Comparison of ENCODE assay signal across 16 cellular contexts in the genomic region with DNA sequence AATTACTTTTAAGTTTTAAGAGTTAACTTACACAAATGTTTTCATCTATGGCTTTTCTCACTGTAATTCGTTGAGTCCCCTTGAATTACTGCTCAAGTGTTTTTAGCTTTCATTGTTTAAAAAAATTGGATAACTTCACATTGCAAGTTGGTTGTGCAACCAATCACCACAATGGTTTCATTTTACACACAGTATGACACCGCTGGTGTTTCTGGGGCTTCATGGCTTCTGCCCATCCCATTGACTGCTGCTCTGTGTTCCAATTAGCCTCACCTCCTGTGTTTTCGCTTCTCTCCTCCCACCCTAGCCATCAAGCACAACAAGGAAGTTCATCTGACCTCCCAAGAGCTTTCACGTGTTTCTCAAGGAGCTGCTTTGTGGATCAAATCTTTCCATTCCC.
DNase-seq lines count a peak whose midpoint lies in the region; FAIRE-seq and TF ChIP-seq lines count a peak whose summit lies in the region.
"Had no signal": no experiment of that assay in that cellular context is flagged by ENCODE, and none has a peak within 500 bp of the region (broad histone marks: within the 10 kb centered on the region; RNA-seq: fewer than 3 reads in every experiment).

No MANE protein-coding gene starts in this region.

- no peak overlapping the region for H3K4me3 ChIP-seq in CD8-positive, alpha-beta memory T cell (ENCODE audit: low read length)
- H3K4me3 ChIP-seq in SK-N-SH (ENCODE audit: low read depth in 2 of 2, low read length in 1 of 2) (peak overlapping the region; percentile 28 to 36; a peak in 2 of 4 replicates), keratinocyte (ENCODE audit: control insufficient read depth in 2 of 3, extremely low read depth in 1 of 3, insufficient read depth in 2 of 3, low read depth in 1 of 3, low read length in 3 of 3) (no peak overlapping the region), adrenal gland (no peak overlapping the region)

- H3K79me2 ChIP-seq in SK-N-SH (ENCODE audit: insufficient read depth) = no peaks in the 10 kb centered on the region
- no peaks in the 10 kb centered on the region for H3K79me2 ChIP-seq in keratinocyte (ENCODE audit: control insufficient read depth, insufficient read depth, low read length)

- H3K36me3 Mint-ChIP-seq in CD8-positive, alpha-beta memory T cell = no peaks in the 10 kb centered on the region

- POLR2A ChIA-PET in CD8-positive, alpha-beta memory T cell (lab: Charles Lee) = no interaction called here
- POLR2A ChIA-PET in SK-N-SH (lab: Yijun Ruan, JAX) = no interaction called here

- CTCF ChIA-PET in CD8-positive, alpha-beta memory T cell (lab: Charles Lee) = no interaction called here
- CTCF ChIA-PET in SK-N-SH (lab: Yijun Ruan, JAX) = no interaction called here

- no peak overlapping the region for H3K27ac ChIP-seq in CD8-positive, alpha-beta memory T cell (ENCODE audit: low read depth, low read length)
- H3K27ac ChIP-seq in SK-N-SH (ENCODE audit: low read depth in 2 of 2, low read length in 1 of 2) = no peak overlapping the region
- H3K27ac ChIP-seq in keratinocyte (ENCODE audit: control insufficient read depth, insufficient read depth, low read length) = no peak overlapping the region
- no peak overlapping the region for H3K27ac ChIP-seq in adrenal gland
- H3K27ac ChIP-seq: C4-2B, epithelial cell of prostate had no signal

- no peak for TF ChIP-seq POLR2A in adrenal gland (IDR thresholded peaks at IDR 0.05)

- no peak for FAIRE-seq in HTR-8/SVneo (lab: Jason Lieb, UNC)
- no peak for FAIRE-seq in keratinocyte (lab: Jason Lieb, UNC)

- H3K4me1 Mint-ChIP-seq in CD8-positive, alpha-beta memory T cell = peaks cover 4 to 5% (median 5%) of the 10 kb centered on the region in 3 donors

- H3K9me3 Mint-ChIP-seq in CD8-positive, alpha-beta memory T cell = no peaks in the 10 kb centered on the region

- no peaks in the 10 kb centered on the region for H3K9me1 ChIP-seq in keratinocyte (ENCODE audit: control insufficient read depth, extremely low read depth, insufficient read depth, low read length)

- H3K9me2 ChIP-seq in SK-N-SH = no peaks in the 10 kb centered on the region

- no peaks in the 10 kb centered on the region for H3K27me3 Mint-ChIP-seq in CD8-positive, alpha-beta memory T cell
- H3K27me3 Mint-ChIP-seq: progenitor cell of endocrine pancreas had no signal

- no peak for TF ChIP-seq EP300 in SK-N-SH (IDR thresholded peaks at IDR 0.05; ENCODE audit: borderline replicate concordance in 1 of 2, low read depth in 1 of 2, low read length in 1 of 2)

- DNase-seq in CD8-positive, alpha-beta memory T cell = no peak
- DNase-seq in HTR-8/SVneo (ENCODE audit: insufficient read length, low spot score) = peak; percentile 28
- DNase-seq in SK-N-SH = no peak
- no peak for DNase-seq in keratinocyte (ENCODE audit: low read depth, low spot score)
- DNase-seq in SIG-M5 treated with dmso at 0.1 percent for 504 hours (lab: John Stamatoyannopoulos, UW; ENCODE audit: unreplicated experiment) = no peak
- no peak for DNase-seq in adrenal gland
- DNase-seq in Ammon's horn (ENCODE audit: low spot score) = no peak
- no peak for DNase-seq in activated CD4-positive, alpha-beta T cell treated with anti-CD3 and anti-CD28 coated beads for 48 hours
- DNase-seq: activated effector memory CD4-positive, alpha-beta T cell treated with anti-CD3 and anti-CD28 coated beads, Interleukin-2, amount 50 U/mL, for 16 hours; central memory CD4-positive, alpha-beta T cell; NCI-H1436; stimulated activated CD4-positive, alpha-beta T cell treated with anti-CD3 and anti-CD28 coated beads, Interleukin-4, amount 100 ng/mL, for 1 hour; stimulated activated naive CD4-positive, alpha-beta T cell treated with Interleukin-2 at 50 U/mL for 16 hours had no signal

- no peaks in the 10 kb centered on the region for H3F3A ChIP-seq in SK-N-SH (replicated peaks; ENCODE audit: insufficient read depth)

- H3K4me1 ChIP-seq in CD8-positive, alpha-beta memory T cell (ENCODE audit: insufficient read depth, low read length) = no peaks in the 10 kb centered on the region
- H3K4me1 ChIP-seq in SK-N-SH (ENCODE audit: control insufficient read depth in 1 of 2, insufficient read depth in 2 of 2, low read depth in 1 of 2, low read length in 1 of 2) = no peaks in the 10 kb centered on the region
- H3K4me1 ChIP-seq in keratinocyte (ENCODE audit: control insufficient read depth, extremely low read depth, insufficient read depth, low read length) = no peaks in the 10 kb centered on the region
- no peaks in the 10 kb centered on the region for H3K4me1 ChIP-seq in adrenal gland (replicated peaks in 1 of 2)

- peak overlapping the region in 5 of 7 donors; percentile 1 to 33 (median 21) for H3K4me3 Mint-ChIP-seq in CD8-positive, alpha-beta memory T cell

- H3K9me3 ChIP-seq in CD8-positive, alpha-beta memory T cell (ENCODE audit: low read length) = no peaks in the 10 kb centered on the region
- H3K9me3 ChIP-seq in SK-N-SH (no peaks in the 10 kb centered on the region), keratinocyte (ENCODE audit: control insufficient read depth, low read depth, low read length) (no peaks in the 10 kb centered on the region), adrenal gland (replicated peaks in 1 of 3) (no peaks in the 10 kb centered on the region)

- H3K9ac ChIP-seq in SK-N-SH = no peak overlapping the region
- no peak overlapping the region for H3K9ac ChIP-seq in keratinocyte (ENCODE audit: control insufficient read depth, extremely low read depth, insufficient read depth, low read length)

- intact Hi-C loops in adrenal gland (cut with DNase I) = no loop called here

- 2% methylated on average over 4 of the region's 4 CpGs for WGBS in SK-N-SH (ENCODE audit: low lambda C conversion rate)
- WGBS in adrenal gland, 4 donors = 61 to 74% (median 66%) methylated on average over 4 of the region's 4 CpGs

- H3K27ac Mint-ChIP-seq in CD8-positive, alpha-beta memory T cell = peak overlapping the region in 1 of 8 donors; percentile 87
- H3K27ac Mint-ChIP-seq: progenitor cell of endocrine pancreas had no signal

- H2AFZ ChIP-seq in SK-N-SH (ENCODE audit: low read depth) = peak overlapping the region; percentile 38
- H2AFZ ChIP-seq in keratinocyte (ENCODE audit: control insufficient read depth, low read length) = peak overlapping the region; percentile 68

- no peak for TF ChIP-seq CTCF in SK-N-SH (IDR thresholded peaks at IDR 0.05)
- no peak for TF ChIP-seq CTCF in keratinocyte (optimal IDR thresholded peaks at IDR 0.05 in 1 of 3, IDR thresholded peaks at IDR 0.05 in 1 of 3, conservative IDR thresholded peaks at IDR 0.05 in 1 of 3; ENCODE audit: extremely low read depth in 1 of 3, insufficient read depth in 2 of 3, low read length in 3 of 3)
- TF ChIP-seq CTCF in adrenal gland (IDR thresholded peaks at IDR 0.05) = no peak

- dilution Hi-C loops in keratinocyte (cut with MboI; ENCODE audit: extremely low pct_ligation_motif_present, low sequenced_read_pairs) = no loop called here

- peak overlapping the region; percentile 63; the same call in 1 of the 2 replicates for H3K4me2 ChIP-seq in SK-N-SH
- H3K4me2 ChIP-seq in keratinocyte (ENCODE audit: control insufficient read depth, extremely low read depth, insufficient read depth, low read depth, low read length) = no peak overlapping the region

- no peaks in the 10 kb centered on the region for H3K36me3 ChIP-seq in CD8-positive, alpha-beta memory T cell (ENCODE audit: insufficient read depth, low read length)
- H3K36me3 ChIP-seq in SK-N-SH (replicated peaks in 1 of 2; ENCODE audit: control insufficient read depth in 1 of 2, insufficient read depth in 2 of 2, low read length in 1 of 2) (no peaks in the 10 kb centered on the region), keratinocyte (ENCODE audit: control insufficient read depth in 2 of 2, extremely low read depth in 1 of 2, insufficient read depth in 2 of 2, low read length in 2 of 2) (no peaks in the 10 kb centered on the region), adrenal gland (replicated peaks in 1 of 2) (no peaks in the 10 kb centered on the region)

- H4K20me1 ChIP-seq in SK-N-SH (ENCODE audit: insufficient read depth) = no peaks in the 10 kb centered on the region
- H4K20me1 ChIP-seq in keratinocyte (ENCODE audit: control insufficient read depth, extremely low read depth, insufficient read depth, low read length) = no peaks in the 10 kb centered on the region

- H3K27me3 ChIP-seq in CD8-positive, alpha-beta memory T cell (ENCODE audit: insufficient read depth, low read length, poor library complexity, severe bottlenecking) = no peaks in the 10 kb centered on the region
- no peaks in the 10 kb centered on the region; the same call in 1 of the 2 replicates for H3K27me3 ChIP-seq in SK-N-SH (ENCODE audit: insufficient read depth)
- H3K27me3 ChIP-seq in keratinocyte (ENCODE audit: control insufficient read depth, extremely low read depth, insufficient read depth, low read length) = no peaks in the 10 kb centered on the region
- no peaks in the 10 kb centered on the region for H3K27me3 ChIP-seq in adrenal gland

- no peak for TF ChIP-seq RAD21 in SK-N-SH (IDR thresholded peaks at IDR 0.05; ENCODE audit: low read length)

TF ChIP-seq in SK-N-SH, 30 proteins besides CTCF, POLR2A, EP300 and RAD21 (continues in another document):
- TF ChIP-seq GABPA (IDR thresholded peaks at IDR 0.05; ENCODE audit: low read depth) = no peak
- no peak for TF ChIP-seq EZH2phosphoT487 (IDR thresholded peaks at IDR 0.05; ENCODE audit: borderline replicate concordance, low read depth)
- TF ChIP-seq RFX5 (IDR thresholded peaks at IDR 0.05; ENCODE audit: low read length) = no peak
- TF ChIP-seq, protein P1, sequence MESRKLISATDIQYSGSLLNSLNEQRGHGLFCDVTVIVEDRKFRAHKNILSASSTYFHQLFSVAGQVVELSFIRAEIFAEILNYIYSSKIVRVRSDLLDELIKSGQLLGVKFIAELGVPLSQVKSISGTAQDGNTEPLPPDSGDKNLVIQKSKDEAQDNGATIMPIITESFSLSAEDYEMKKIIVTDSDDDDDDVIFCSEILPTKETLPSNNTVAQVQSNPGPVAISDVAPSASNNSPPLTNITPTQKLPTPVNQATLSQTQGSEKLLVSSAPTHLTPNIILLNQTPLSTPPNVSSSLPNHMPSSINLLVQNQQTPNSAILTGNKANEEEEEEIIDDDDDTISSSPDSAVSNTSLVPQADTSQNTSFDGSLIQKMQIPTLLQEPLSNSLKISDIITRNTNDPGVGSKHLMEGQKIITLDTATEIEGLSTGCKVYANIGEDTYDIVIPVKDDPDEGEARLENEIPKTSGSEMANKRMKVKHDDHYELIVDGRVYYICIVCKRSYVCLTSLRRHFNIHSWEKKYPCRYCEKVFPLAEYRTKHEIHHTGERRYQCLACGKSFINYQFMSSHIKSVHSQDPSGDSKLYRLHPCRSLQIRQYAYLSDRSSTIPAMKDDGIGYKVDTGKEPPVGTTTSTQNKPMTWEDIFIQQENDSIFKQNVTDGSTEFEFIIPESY (IDR thresholded peaks at IDR 0.05; ENCODE audit: borderline replicate concordance, low read depth) = no peak
- no peak for TF ChIP-seq TCF12 (IDR thresholded peaks at IDR 0.05)
- TF ChIP-seq FOSL2 (IDR thresholded peaks at IDR 0.05; ENCODE audit: borderline replicate concordance, low read depth) = no peak
- TF ChIP-seq MEF2A (IDR thresholded peaks at IDR 0.05; ENCODE audit: borderline replicate concordance, low read depth) = no peak

Comparison
In these comparisons a context has a peak if more than half of its experiments do, and no peak if none do; other contexts are left out.
1. H3K4me3 ChIP-seq: peak in SK-N-SH (2 of 2); none in CD8-positive, alpha-beta memory T cell (single experiment), keratinocyte (0 of 3) and adrenal gland (0 of 4).